ENCODE assay signal across 12 cellular contexts in the genomic region with DNA sequence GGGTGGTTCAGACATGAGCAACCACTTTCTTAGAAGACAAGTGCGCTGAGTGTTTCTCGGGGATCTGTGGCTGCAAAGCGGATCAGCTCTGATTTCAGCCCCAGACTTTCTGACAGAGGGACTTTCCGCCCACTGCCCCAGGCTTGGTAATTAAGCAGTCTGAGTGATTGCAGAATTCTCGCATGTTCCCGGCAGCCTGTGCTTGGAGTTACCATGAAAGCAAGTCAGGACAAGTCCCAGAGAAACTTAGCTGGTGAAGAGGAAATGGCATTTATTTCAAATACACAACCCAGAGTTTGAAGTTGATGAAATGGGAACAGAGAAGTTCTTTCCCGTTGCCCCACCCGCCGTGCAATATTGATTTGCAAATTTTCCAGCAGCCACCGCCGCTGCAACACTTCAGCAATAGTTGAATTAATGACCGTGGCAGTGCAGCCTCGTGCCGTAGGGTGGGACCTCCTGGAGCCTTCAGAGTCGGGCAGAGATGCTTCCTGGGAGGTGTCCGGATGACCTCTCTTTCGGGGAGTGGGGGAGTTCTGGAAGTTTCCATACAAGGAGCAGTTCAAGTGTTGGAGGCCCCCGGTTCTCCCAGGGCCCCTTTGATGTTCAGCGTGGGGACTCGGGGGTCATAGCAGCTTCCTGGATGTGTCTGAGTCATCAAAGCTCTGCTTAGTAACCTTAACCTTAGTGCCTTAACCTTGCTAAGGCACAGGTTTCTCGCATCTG.
DNase-seq lines count a peak whose midpoint lies in the region; TF ChIP-seq lines count a peak whose summit lies in the region.
"Had no signal": no experiment of that assay in that cellular context is flagged by ENCODE, and none has a peak within 500 bp of the region (broad histone marks: within the 10 kb centered on the region; RNA-seq: fewer than 3 reads in every experiment).

No MANE protein-coding gene starts in this region.

- DNase-seq in NCI-H1417 (lab: John Stamatoyannopoulos, UW) (peak in 2 of 3 experiments; percentile 53 to 79), NCI-H1417 treated with DMSO at 0.1 percent for 48 hours (lab: John Stamatoyannopoulos, UW) (no peak), OCI-LY7 (ENCODE audit: low spot score) (peak; percentile 61), hepatocyte (ENCODE audit: low spot score) (peak; percentile 20), stromal cell of bone marrow (ENCODE audit: low read depth) (peak; percentile 36), SKM-1 (lab: John Stamatoyannopoulos, UW; ENCODE audit: unreplicated experiment) (no peak), NCI-H1048 (lab: John Stamatoyannopoulos, UW) (no peak)
- no peak for DNase-seq in stimulated activated CD8-positive, alpha-beta memory T cell treated with anti-CD3 and anti-CD28 coated beads, Interleukin-4, amount 100 ng/mL, for 48 hours
- DNase-seq: aorta, spleen, thyroid gland had no signal

- TF ChIP-seq CTCF in OCI-LY7 (conservative IDR thresholded peaks at IDR 0.05; ENCODE audit: low read length) (no peak), hepatocyte (IDR thresholded peaks at IDR 0.05; ENCODE audit: poor library complexity) (no peak)

- CTCF ChIA-PET in OCI-LY7 (lab: Charles Lee; ENCODE audit: unreplicated experiment) = no interaction called here

- intact Hi-C loops in OCI-LY7 (cut with micrococcal nuclease; ENCODE audit: unreplicated experiment) = loop anchor here (2.0 kb wide), 1 partner anchor 128 kb away; no protein-coding TSS in a partner anchor

- H4K20me1 ChIP-seq in OCI-LY7 (ENCODE audit: insufficient read depth, low read length) (no peaks in the 10 kb centered on the region), hepatocyte (ENCODE audit: insufficient read depth, poor library complexity, severe bottlenecking) (no peaks in the 10 kb centered on the region)

- H3K4me1 ChIP-seq in OCI-LY7 (ENCODE audit: insufficient read depth, low read length, poor library complexity, severe bottlenecking) (peaks cover 50% of the 10 kb centered on the region), hepatocyte (ENCODE audit: insufficient read depth) (peaks cover 14% of the 10 kb centered on the region)

- H3K27ac ChIP-seq in OCI-LY7 (ENCODE audit: low read depth, low read length, poor library complexity, severe bottlenecking) = peak overlapping the region; percentile 98
- H3K27ac ChIP-seq in hepatocyte = no peak overlapping the region
- H3K27ac ChIP-seq: thyroid gland had no signal

- no peaks in the 10 kb centered on the region for H3K9me3 ChIP-seq in OCI-LY7 (ENCODE audit: low read length)
- no peaks in the 10 kb centered on the region for H3K9me3 ChIP-seq in hepatocyte (ENCODE audit: low read depth)
- H3K9me3 ChIP-seq: A549, spleen, thyroid gland had no signal

- H3K9me2 ChIP-seq in OCI-LY7 (ENCODE audit: insufficient read depth, low read length) (no peaks in the 10 kb centered on the region), hepatocyte (replicated peaks; ENCODE audit: insufficient read depth) (no peaks in the 10 kb centered on the region)

- POLR2A ChIA-PET in OCI-LY7 (lab: Charles Lee) = interaction anchor here (0.9 kb wide), 1 partner anchor 60 kb away, joined by 3 read pairs; no protein-coding TSS in a partner anchor

- H3K27me3 ChIP-seq in hepatocyte = no peaks in the 10 kb centered on the region
- H3K27me3 ChIP-seq: thyroid gland had no signal

- H3K4me2 ChIP-seq in OCI-LY7 (ENCODE audit: low read length) (peak overlapping the region; percentile 80), hepatocyte (peak overlapping the region; percentile 17)
- H3K4me2 ChIP-seq: A549 had no signal

- H2AFZ ChIP-seq in OCI-LY7 (ENCODE audit: low read length) (peak overlapping the region; percentile 5; the same call in 1 of the 2 replicates), hepatocyte (no peak overlapping the region)

- no TSS peak for BruUV-seq in OCI-LY7 (replicated peaks; lab: Mats Ljungman, UMichigan)

- WGBS in hepatocyte (ENCODE audit: low lambda C conversion rate, missing lambda C conversion rate) = 25% methylated on average over 21 of the region's 21 CpGs

- H3K79me2 ChIP-seq in OCI-LY7 (ENCODE audit: insufficient read depth, low read depth, low read length) (peaks cover 77% of the 10 kb centered on the region), hepatocyte (no peaks in the 10 kb centered on the region)

- H3K4me3 ChIP-seq in OCI-LY7 (ENCODE audit: low read depth, low read length, poor library complexity, severe bottlenecking) (peak overlapping the region; percentile 93), hepatocyte (no peak overlapping the region)
- H3K4me3 ChIP-seq: A549, spleen, thyroid gland had no signal

- H3K36me3 ChIP-seq in OCI-LY7 (ENCODE audit: insufficient read depth, low read length) (peaks cover 38% of the 10 kb centered on the region), hepatocyte (replicated peaks; ENCODE audit: insufficient read depth, low read depth) (no peaks in the 10 kb centered on the region)
- H3K36me3 ChIP-seq: spleen, thyroid gland had no signal

Comparison
In these comparisons a context has a peak if more than half of its experiments do, and no peak if none do; other contexts are left out.
1. DNase-seq: peak in NCI-H1417 (2 of 3), OCI-LY7 (single experiment), hepatocyte (single experiment) and stromal cell of bone marrow (single experiment); none in NCI-H1417 treated with DMSO at 0.1 percent for 48 hours (single experiment), stimulated activated CD8-positive, alpha-beta memory T cell treated with anti-CD3 and anti-CD28 coated beads, Interleukin-4, amount 100 ng/mL, for 48 hours (single experiment), SKM-1 (single experiment) and NCI-H1048 (single experiment).